1 cellular context compared by ENCODE assay signal in genomic region chr3:50616003-50616769, GRCh38.
A peak's percentile ranks its signal among the peaks of the same experiment; 100 is the strongest.
TF ChIP-seq lines count a peak whose summit lies in the region.

No MANE protein-coding gene starts in this region.

TF ChIP-seq in HepG2, 621 proteins besides CTCF, POLR2A, EP300 and RAD21 (continued from another document and continues in another):
- TF ChIP-seq ZFYVE20 (CRISPR knock-in tag; IDR thresholded peaks at IDR 0.05; ENCODE audit: borderline replicate concordance, low read depth) (no peak), SIX4 (CRISPR knock-in tag; IDR thresholded peaks at IDR 0.05) (no peak), MXI1 (IDR thresholded peaks at IDR 0.05; ENCODE audit: borderline replicate concordance, low read depth, low read length) (peak; percentile 53; the same call in 1 of the 3 replicates), XRCC5 (optimal IDR thresholded peaks at IDR 0.05; ENCODE audit: low read length) (peak; percentile 79), SETDB1 (CRISPR knock-in tag; IDR thresholded peaks at IDR 0.05; ENCODE audit: borderline replicate concordance) (no peak), FOXK2 (IDR thresholded peaks at IDR 0.05) (no peak), ZNF296 (CRISPR knock-in tag; conservative IDR thresholded peaks at IDR 0.05) (no peak), SALL2 (CRISPR knock-in tag; IDR thresholded peaks at IDR 0.05) (0 out of 2 replicates have a peak, but pooled peaks have one; percentile 46), MAZ (IDR thresholded peaks at IDR 0.05; ENCODE audit: borderline replicate concordance, low read depth, low read length) (no peak), MAZ (CRISPR knock-in tag; IDR thresholded peaks at IDR 0.05; ENCODE audit: low read depth) (no peak), KDM3A (CRISPR knock-in tag; IDR thresholded peaks at IDR 0.05; ENCODE audit: low read depth) (0 out of 2 replicates have a peak, but pooled peaks have one; percentile 21), ZBTB3 (CRISPR knock-in tag; IDR thresholded peaks at IDR 0.05; ENCODE audit: borderline replicate concordance, low read depth) (no peak), ZNF235 (CRISPR knock-in tag; IDR thresholded peaks at IDR 0.05; ENCODE audit: borderline replicate concordance) (no peak), SSRP1 (CRISPR knock-in tag; IDR thresholded peaks at IDR 0.05) (no peak), MXD1 (CRISPR knock-in tag; IDR thresholded peaks at IDR 0.05) (no peak), MYNN (CRISPR knock-in tag; IDR thresholded peaks at IDR 0.05; ENCODE audit: low read depth) (no peak), AHDC1 (CRISPR knock-in tag; IDR thresholded peaks at IDR 0.05; ENCODE audit: borderline replicate concordance) (no peak), ATF3 (CRISPR knock-in tag; IDR thresholded peaks at IDR 0.05) (no peak), ZNF609 (CRISPR knock-in tag; IDR thresholded peaks at IDR 0.05; ENCODE audit: borderline replicate concordance) (no peak), NR2F1 (CRISPR knock-in tag; IDR thresholded peaks at IDR 0.05) (no peak), CERS6 (CRISPR knock-in tag; IDR thresholded peaks at IDR 0.05) (no peak), PAXIP1 (CRISPR knock-in tag; conservative IDR thresholded peaks at IDR 0.05) (no peak), ETV5 (CRISPR knock-in tag; IDR thresholded peaks at IDR 0.05; ENCODE audit: borderline replicate concordance) (peak; percentile 49; the same call in 1 of the 2 replicates), ZNF251 (CRISPR knock-in tag; IDR thresholded peaks at IDR 0.05) (no peak), NFE2L1 (CRISPR knock-in tag; IDR thresholded peaks at IDR 0.05; ENCODE audit: borderline replicate concordance) (no peak), GFI1 (CRISPR knock-in tag; IDR thresholded peaks at IDR 0.05; ENCODE audit: borderline replicate concordance) (no peak), BRD4 (CRISPR knock-in tag; IDR thresholded peaks at IDR 0.05) (no peak), ZBTB26 (CRISPR knock-in tag; IDR thresholded peaks at IDR 0.05; ENCODE audit: borderline replicate concordance) (no peak), ATF4 (CRISPR knock-in tag; IDR thresholded peaks at IDR 0.05) (no peak), ZNF33A (CRISPR knock-in tag; IDR thresholded peaks at IDR 0.05; ENCODE audit: borderline replicate concordance) (no peak), MIXL1 (CRISPR knock-in tag; IDR thresholded peaks at IDR 0.05) (no peak), REL (CRISPR knock-in tag; conservative IDR thresholded peaks at IDR 0.05) (no peak), RARA (CRISPR knock-in tag; IDR thresholded peaks at IDR 0.05) (no peak), MXD3 (CRISPR knock-in tag; IDR thresholded peaks at IDR 0.05) (no peak), ZNF572 (CRISPR knock-in tag; IDR thresholded peaks at IDR 0.05) (no peak), DNMT1 (CRISPR knock-in tag; IDR thresholded peaks at IDR 0.05) (no peak), NR2C2 (CRISPR knock-in tag; IDR thresholded peaks at IDR 0.05; ENCODE audit: borderline replicate concordance) (no peak), KLF6 (CRISPR knock-in tag; IDR thresholded peaks at IDR 0.05) (no peak), IKZF5 (CRISPR knock-in tag; IDR thresholded peaks at IDR 0.05) (no peak), ZNF615 (CRISPR knock-in tag; IDR thresholded peaks at IDR 0.05; ENCODE audit: borderline replicate concordance) (no peak), ZNF7 (CRISPR knock-in tag; IDR thresholded peaks at IDR 0.05) (no peak), ASH2L (IDR thresholded peaks at IDR 0.05; ENCODE audit: insufficient read length, low read depth, low read length) (no peak)
